22 cellular contexts compared by ENCODE assay signal in the genomic region with DNA sequence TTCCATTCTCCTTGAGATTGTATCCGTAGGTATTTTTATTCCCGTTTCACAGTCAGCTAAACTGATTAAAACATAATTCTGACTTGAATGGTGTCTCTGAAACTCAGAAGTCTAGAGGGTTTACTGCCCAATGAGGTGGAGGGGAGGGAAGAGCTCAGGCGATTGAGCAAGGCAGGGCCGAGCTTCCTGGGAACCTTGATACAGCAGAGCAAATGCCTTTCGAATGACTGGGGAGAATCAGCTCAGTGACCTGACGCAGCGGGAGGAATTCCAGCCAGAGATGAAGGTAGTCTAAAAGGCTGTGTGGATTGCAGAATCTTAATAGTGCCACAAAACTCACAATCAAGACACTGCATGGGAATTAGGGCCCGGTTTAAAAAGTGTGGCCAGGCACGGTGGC.
DNase-seq lines count a peak whose midpoint lies in the region; ATAC-seq and TF ChIP-seq lines count a peak whose summit lies in the region.
"Had no signal": no experiment of that assay in that cellular context is flagged by ENCODE, and none has a peak within 500 bp of the region (broad histone marks: within the 10 kb centered on the region; RNA-seq: fewer than 3 reads in every experiment).

No MANE protein-coding gene starts in this region.

- H2AFZ ChIP-seq in PC-9: no peak overlapping the region
- no peak overlapping the region for H2AFZ ChIP-seq in trophoblast cell (ENCODE audit: insufficient read depth, low read length, poor library complexity)
- H2AFZ ChIP-seq: neural progenitor cell had no signal

- WGBS in endodermal cell (ENCODE audit: insufficient coverage in 1 of 2, insufficient read length in 1 of 2), 2 experiments: 91 to 93% methylated on average over 8 to 9 of the region's 9 CpGs
- WGBS in trophoblast cell (ENCODE audit: extremely low coverage, insufficient coverage, insufficient read length): no CpG with 5 or more reads among the region's 9 CpGs

- H3K9me3 Mint-ChIP-seq in endodermal cell: no peaks in the 10 kb centered on the region
- H3K9me3 Mint-ChIP-seq in activated CD4-positive, alpha-beta T cell treated with anti-CD3 and anti-CD28 coated beads for 36 hours (ENCODE audit: low read depth): no peaks in the 10 kb centered on the region
- H3K9me3 Mint-ChIP-seq: activated CD4-positive, alpha-beta T cell treated with anti-CD3 and anti-CD28 coated beads, Interleukin-2, amount 10 ng/mL, durations not matched to agents 7 days and 5 days; neural progenitor cell; type B pancreatic cell had no signal

- no peaks in the 10 kb centered on the region for H3K79me1 ChIP-seq in trophoblast cell (ENCODE audit: low read length)

- no peak overlapping the region for H4K8ac ChIP-seq in trophoblast cell (ENCODE audit: low read depth, low read length)

- H3K4me1 Mint-ChIP-seq in endodermal cell: no peaks in the 10 kb centered on the region
- H3K4me1 Mint-ChIP-seq in activated CD4-positive, alpha-beta T cell treated with anti-CD3 and anti-CD28 coated beads for 36 hours: no peaks in the 10 kb centered on the region
- H3K4me1 Mint-ChIP-seq: activated CD4-positive, alpha-beta T cell treated with anti-CD3 and anti-CD28 coated beads, Interleukin-2, amount 10 ng/mL, durations not matched to agents 7 days and 5 days had no signal

- no peak overlapping the region for H3K4me3 ChIP-seq in PC-9
- no peak overlapping the region for H3K4me3 ChIP-seq in endodermal cell (ENCODE audit: low read length)
- no peak overlapping the region for H3K4me3 ChIP-seq in trophoblast cell (ENCODE audit: low read depth, low read length)
- H3K4me3 ChIP-seq: esophagus muscularis mucosa, neural progenitor cell had no signal

- H3K4me2 ChIP-seq in PC-9 (no peak overlapping the region), trophoblast cell (ENCODE audit: low read length) (no peak overlapping the region)
- H3K4me2 ChIP-seq: neural progenitor cell had no signal

- H3K9me2 ChIP-seq in PC-9 (ENCODE audit: insufficient read depth): no peaks in the 10 kb centered on the region

- no peaks in the 10 kb centered on the region for H4K20me1 ChIP-seq in PC-9 (ENCODE audit: insufficient read depth)

- POLR2A ChIA-PET in PC-9 (lab: Charles Lee; ENCODE audit: unreplicated experiment): no interaction called here
- POLR2A ChIA-PET in activated CD4-positive, alpha-beta T cell treated with anti-CD3 and anti-CD28 coated beads for 36 hours (lab: Charles Lee): no interaction called here

- no peaks in the 10 kb centered on the region for H3F3A ChIP-seq in PC-9 (ENCODE audit: insufficient read depth, low read depth)

- H3K9ac ChIP-seq in endodermal cell (ENCODE audit: extremely low read depth, low read length, poor library complexity, severe bottlenecking): no peak overlapping the region
- no peak overlapping the region for H3K9ac ChIP-seq in trophoblast cell (ENCODE audit: low read length)
- H3K9ac ChIP-seq: neural progenitor cell had no signal

- no peak overlapping the region for H2BK120ac ChIP-seq in trophoblast cell (ENCODE audit: insufficient read depth, low read length, poor library complexity)

- H3K79me2 ChIP-seq in PC-9 (ENCODE audit: low read depth) (no peaks in the 10 kb centered on the region), trophoblast cell (ENCODE audit: control insufficient read depth, insufficient read depth, low read length, poor library complexity) (no peaks in the 10 kb centered on the region)

- no peak for ATAC-seq in activated CD4-positive, alpha-beta T cell treated with anti-CD3 and anti-CD28 coated beads for 36 hours
- ATAC-seq: HCT116, left lobe of liver had no signal

- CTCF ChIA-PET in PC-9 (lab: Charles Lee): no interaction called here
- CTCF ChIA-PET in activated CD4-positive, alpha-beta T cell treated with anti-CD3 and anti-CD28 coated beads for 36 hours (lab: Charles Lee): interaction anchor here (0.7 kb wide), 1 partner anchor 478 kb away, joined by 3 read pairs; no protein-coding TSS in a partner anchor

- peak; percentile 81 for DNase-seq in ELR (ENCODE audit: low read depth)
- DNase-seq in PC-9: peak; percentile 5 to 37
- DNase-seq in endodermal cell: peak; percentile 40
- DNase-seq in trophoblast cell: peak; percentile 77 to 82
- no peak for DNase-seq in activated CD4-positive, alpha-beta T cell treated with anti-CD3 and anti-CD28 coated beads for 36 hours
- DNase-seq in C1 segment of cervical spinal cord (lab: John Stamatoyannopoulos, UW): no peak
- no peak for DNase-seq in Kasumi-1 (lab: John Stamatoyannopoulos, UW)
- no peak for DNase-seq in SK-N-DZ (ENCODE audit: low spot score)
- DNase-seq: activated CD4-positive, alpha-beta T cell treated with anti-CD3 and anti-CD28 coated beads, Interleukin-2, amount 10 ng/mL, durations not matched to agents 7 days and 5 days; BE2C; central memory CD4-positive, alpha-beta T cell; COR-L47; NCI-H1105 treated with DMSO at 0.1 percent for 48 hours; NCI-H526; SHP77; stimulated activated CD4-positive, alpha-beta T cell treated with anti-CD3 and anti-CD28 coated beads, Interleukin-4, amount 100 ng/mL, for 4 hours had no signal

- H3K27me3 Mint-ChIP-seq in endodermal cell (ENCODE audit: insufficient read depth): no peaks in the 10 kb centered on the region
- no peaks in the 10 kb centered on the region for H3K27me3 Mint-ChIP-seq in activated CD4-positive, alpha-beta T cell treated with anti-CD3 and anti-CD28 coated beads for 36 hours
- H3K27me3 Mint-ChIP-seq: activated CD4-positive, alpha-beta T cell treated with anti-CD3 and anti-CD28 coated beads, Interleukin-2, amount 10 ng/mL, durations not matched to agents 7 days and 5 days had no signal

- no peak overlapping the region for H2BK12ac ChIP-seq in trophoblast cell (ENCODE audit: low read length)

- H2BK5ac ChIP-seq in trophoblast cell (ENCODE audit: low read depth, low read length, poor library complexity): no peak overlapping the region

- 0 out of 2 replicates have a peak, but pooled peaks cover 7% of the 10 kb centered on the region for H3K4me1 ChIP-seq in PC-9 (replicated peaks; ENCODE audit: insufficient read depth)
- H3K4me1 ChIP-seq in endodermal cell (ENCODE audit: control insufficient read depth, insufficient read depth, low read length): no peaks in the 10 kb centered on the region
- no peaks in the 10 kb centered on the region for H3K4me1 ChIP-seq in trophoblast cell (ENCODE audit: control insufficient read depth in 1 of 2, insufficient read depth in 2 of 2, low read length in 2 of 2)
- H3K4me1 ChIP-seq: BE2C, esophagus muscularis mucosa, neural progenitor cell had no signal

- no peak overlapping the region for H3K4me3 Mint-ChIP-seq in endodermal cell
- H3K4me3 Mint-ChIP-seq in activated CD4-positive, alpha-beta T cell treated with anti-CD3 and anti-CD28 coated beads for 36 hours: no peak overlapping the region
- H3K4me3 Mint-ChIP-seq: activated CD4-positive, alpha-beta T cell treated with anti-CD3 and anti-CD28 coated beads, Interleukin-2, amount 10 ng/mL, durations not matched to agents 7 days and 5 days; neural progenitor cell; type B pancreatic cell had no signal

- no peak overlapping the region for H2AK5ac ChIP-seq in trophoblast cell (ENCODE audit: low read length)

- no peak overlapping the region for H3K23ac ChIP-seq in trophoblast cell (ENCODE audit: low read length)

- no peaks in the 10 kb centered on the region for H3K36me3 Mint-ChIP-seq in endodermal cell (ENCODE audit: low read depth)
- H3K36me3 Mint-ChIP-seq in activated CD4-positive, alpha-beta T cell treated with anti-CD3 and anti-CD28 coated beads for 36 hours (ENCODE audit: low read depth): no peaks in the 10 kb centered on the region
- H3K36me3 Mint-ChIP-seq: neural progenitor cell, type B pancreatic cell had no signal

- no peak overlapping the region for H4K12ac ChIP-seq in trophoblast cell (ENCODE audit: low read depth, low read length)

- H3K18ac ChIP-seq in trophoblast cell (ENCODE audit: low read length): no peak overlapping the region

- no peak for TF ChIP-seq CTCF in PC-9 (conservative IDR thresholded peaks at IDR 0.05)
- no peak for TF ChIP-seq CTCF in endodermal cell (conservative IDR thresholded peaks at IDR 0.05)

- H3K14ac ChIP-seq in trophoblast cell (ENCODE audit: low read length): no peak overlapping the region

- H3K9me3 ChIP-seq in PC-9 (ENCODE audit: insufficient read depth, low read depth) (no peaks in the 10 kb centered on the region), endodermal cell (ENCODE audit: control insufficient read depth, low read length) (no peaks in the 10 kb centered on the region), trophoblast cell (ENCODE audit: insufficient read depth, low read depth, low read length) (no peaks in the 10 kb centered on the region)
- H3K9me3 ChIP-seq: BE2C, esophagus muscularis mucosa had no signal

- H4K91ac ChIP-seq in trophoblast cell (ENCODE audit: low read depth, low read length): no peak overlapping the region

- H3K36me3 ChIP-seq in PC-9 (ENCODE audit: low read depth) (no peaks in the 10 kb centered on the region), endodermal cell (ENCODE audit: control insufficient read depth, insufficient read depth, low read length) (no peaks in the 10 kb centered on the region), trophoblast cell (ENCODE audit: control insufficient read depth in 1 of 2, insufficient read depth in 2 of 2, low read length in 2 of 2) (no peaks in the 10 kb centered on the region)
- H3K36me3 ChIP-seq: BE2C, esophagus muscularis mucosa, neural progenitor cell had no signal

- no peak overlapping the region for H3K27ac ChIP-seq in PC-9
- H3K27ac ChIP-seq in endodermal cell (ENCODE audit: low read depth, low read length): no peak overlapping the region
- H3K27ac ChIP-seq in trophoblast cell (ENCODE audit: low read depth, low read length): no peak overlapping the region
- H3K27ac ChIP-seq: esophagus muscularis mucosa, neural progenitor cell had no signal

- H3K27me3 ChIP-seq in PC-9 (ENCODE audit: insufficient read depth, low read depth) (no peaks in the 10 kb centered on the region; the same call in 1 of the 2 replicates), endodermal cell (ENCODE audit: control insufficient read depth, insufficient read depth, low read length, poor library complexity, severe bottlenecking) (no peaks in the 10 kb centered on the region), trophoblast cell (ENCODE audit: insufficient read depth, low read length) (no peaks in the 10 kb centered on the region)
- H3K27me3 ChIP-seq: BE2C, esophagus muscularis mucosa, neural progenitor cell had no signal

- intact Hi-C loops in PC-9 (cut with micrococcal nuclease; ENCODE audit: unreplicated experiment): no loop called here
- intact Hi-C loops in activated CD4-positive, alpha-beta T cell treated with anti-CD3 and anti-CD28 coated beads for 36 hours (cut with DNase I, micrococcal nuclease): no loop called here

- no TSS peak for BruUV-seq in PC-9 (replicated peaks; lab: Mats Ljungman, UMichigan)

- H3K27ac Mint-ChIP-seq in endodermal cell: no peak overlapping the region
- H3K27ac Mint-ChIP-seq in activated CD4-positive, alpha-beta T cell treated with anti-CD3 and anti-CD28 coated beads for 36 hours: no peak overlapping the region
- H3K27ac Mint-ChIP-seq: activated CD4-positive, alpha-beta T cell treated with anti-CD3 and anti-CD28 coated beads, Interleukin-2, amount 10 ng/mL, durations not matched to agents 7 days and 5 days; activated T-helper 2 cell treated with anti-CD3 and anti-CD28 coated beads, Interferon-gamma antibody, Interleukin-2, Interleukin-4, amounts not matched to agents 10 μg/mL and 5 μg/mL and 100 μg/mL, durations not matched to agents 14 hours and 24 hours and 36 hours; neural progenitor cell; type B pancreatic cell had no signal

- no peak overlapping the region for H3K4ac ChIP-seq in trophoblast cell (ENCODE audit: low read depth, low read length)

Comparison
In these comparisons a context has a peak if more than half of its experiments do, and no peak if none do; other contexts are left out.
1. DNase-seq: peak in ELR (single experiment), PC-9 (2 of 2), endodermal cell (single experiment) and trophoblast cell (2 of 2); none in activated CD4-positive, alpha-beta T cell treated with anti-CD3 and anti-CD28 coated beads for 36 hours (single experiment), C1 segment of cervical spinal cord (0 of 14), Kasumi-1 (0 of 2) and SK-N-DZ (single experiment).